ENCODE assay signal across 12 cellular contexts in genomic region chr2:74496997-74497776, GRCh38. TPM values are rescaled to one million over a fixed set of nuclear protein-coding genes. Genes with fewer than 3 reads are reported as not detected.
DNase-seq lines count a peak whose midpoint lies in the region; ATAC-seq, FAIRE-seq and TF ChIP-seq lines count a peak whose summit lies in the region.
"Had no signal": no experiment of that assay in that cellular context is flagged by ENCODE, and none has a peak within 500 bp of the region (broad histone marks: within the 10 kb centered on the region; RNA-seq: fewer than 3 reads in every experiment).

No MANE protein-coding gene starts in this region.

- intact Hi-C loops in activated CD4-positive, alpha-beta T cell treated with anti-CD3 and anti-CD28 coated beads, Interleukin-2, amount 10 ng/mL, durations not matched to agents 24 days and 14 days (cut with micrococcal nuclease), result no loop called here
- intact Hi-C loops in spleen (cut with DNase I; ENCODE audit: low total_unique reads), result no loop called here

- H3K9me3 ChIP-seq in keratinocyte (ENCODE audit: control insufficient read depth, low read depth, low read length) (no peaks in the 10 kb centered on the region), spleen (no peaks in the 10 kb centered on the region)
- H3K9me3 ChIP-seq: vagina had no signal

- peaks cover 18% of the 10 kb centered on the region for H3K4me1 ChIP-seq in keratinocyte (ENCODE audit: control insufficient read depth, extremely low read depth, insufficient read depth, low read length)
- H3K4me1 ChIP-seq in spleen, result peaks cover 24 to 42% (median 35%) of the 10 kb centered on the region in 6 donors

- no peak for FAIRE-seq in keratinocyte (lab: Jason Lieb, UNC)
- FAIRE-seq in GM12892 (lab: Jason Lieb, UNC), result no peak

- H3K79me2 ChIP-seq in keratinocyte (ENCODE audit: control insufficient read depth, insufficient read depth, low read length), result no peaks in the 10 kb centered on the region

- H3K9me3 Mint-ChIP-seq in activated CD4-positive, alpha-beta T cell treated with anti-CD3 and anti-CD28 coated beads, Interleukin-2, amount 10 ng/mL, durations not matched to agents 24 days and 14 days, result no peaks in the 10 kb centered on the region
- no peaks in the 10 kb centered on the region for H3K9me3 Mint-ChIP-seq in activated T-helper 17 cell treated with anti-CD3 and anti-CD28 coated beads, Interleukin-2, amount 50 U/mL, for 72 hours

- H3K4me3 ChIP-seq in keratinocyte (ENCODE audit: control insufficient read depth in 2 of 3, extremely low read depth in 1 of 3, insufficient read depth in 2 of 3, low read depth in 1 of 3, low read length in 3 of 3) (no peak overlapping the region), spleen (peak overlapping the region in 6 of 8 donors; percentile 34 to 68 (median 51))

- no peak overlapping the region for H3K9ac ChIP-seq in keratinocyte (ENCODE audit: control insufficient read depth, extremely low read depth, insufficient read depth, low read length)

- no peak overlapping the region for H3K27ac ChIP-seq in keratinocyte (ENCODE audit: control insufficient read depth, insufficient read depth, low read length)
- no peak overlapping the region for H3K27ac ChIP-seq in spleen
- H3K27ac ChIP-seq: vagina had no signal

- dilution Hi-C loops in keratinocyte (cut with MboI; ENCODE audit: extremely low pct_ligation_motif_present, low sequenced_read_pairs), result no loop called here

- H3K36me3 Mint-ChIP-seq in activated CD4-positive, alpha-beta T cell treated with anti-CD3 and anti-CD28 coated beads, Interleukin-2, amount 10 ng/mL, durations not matched to agents 24 days and 14 days (ENCODE audit: low read depth), result peaks cover 45% of the 10 kb centered on the region
- peaks cover 24% of the 10 kb centered on the region for H3K36me3 Mint-ChIP-seq in activated T-helper 17 cell treated with anti-CD3 and anti-CD28 coated beads, Interleukin-2, amount 50 U/mL, for 72 hours (ENCODE audit: low read depth)

- ATAC-seq in activated T-helper 17 cell treated with anti-CD3 and anti-CD28 coated beads, Interleukin-2, amount 50 U/mL, for 72 hours (replicated peaks), result no peak

- peak overlapping the region; percentile 95 for H3K4me3 Mint-ChIP-seq in activated CD4-positive, alpha-beta T cell treated with anti-CD3 and anti-CD28 coated beads, Interleukin-2, amount 10 ng/mL, durations not matched to agents 24 days and 14 days
- peak overlapping the region; percentile 85 for H3K4me3 Mint-ChIP-seq in activated T-helper 17 cell treated with anti-CD3 and anti-CD28 coated beads, Interleukin-2, amount 50 U/mL, for 72 hours

- peak overlapping the region; percentile 69 for H3K4me2 ChIP-seq in keratinocyte (ENCODE audit: control insufficient read depth, extremely low read depth, insufficient read depth, low read depth, low read length)

- H3K27me3 ChIP-seq in keratinocyte (ENCODE audit: control insufficient read depth, extremely low read depth, insufficient read depth, low read length), result peaks cover 38% of the 10 kb centered on the region
- H3K27me3 ChIP-seq in spleen (replicated peaks in 1 of 7), result peaks cover 9 to 56% (median 34%) of the 10 kb centered on the region in 7 donors

- H3K4me1 Mint-ChIP-seq in activated CD4-positive, alpha-beta T cell treated with anti-CD3 and anti-CD28 coated beads, Interleukin-2, amount 10 ng/mL, durations not matched to agents 24 days and 14 days, result peaks cover 16% of the 10 kb centered on the region
- H3K4me1 Mint-ChIP-seq in activated T-helper 17 cell treated with anti-CD3 and anti-CD28 coated beads, Interleukin-2, amount 50 U/mL, for 72 hours, result peaks cover 11% of the 10 kb centered on the region

- DNase-seq in activated CD4-positive, alpha-beta T cell treated with anti-CD3 and anti-CD28 coated beads, Interleukin-2, amount 10 ng/mL, durations not matched to agents 24 days and 14 days, result no peak
- DNase-seq in activated CD4-positive, alpha-beta T cell treated with anti-CD3 and anti-CD28 coated beads, Interleukin-2, amount 50 U/mL, for 4 hours, result no peak
- no peak for DNase-seq in keratinocyte (ENCODE audit: low read depth, low spot score)
- peak; percentile 30 for DNase-seq in spleen
- DNase-seq in GM12892 (ENCODE audit: insufficient read length), result no peak
- DNase-seq in NCI-H526 treated with DMSO at 0.1 percent for 48 hours (lab: John Stamatoyannopoulos, UW), result no peak
- no peak for DNase-seq in MV-4-11 (lab: John Stamatoyannopoulos, UW)
- DNase-seq: activated gamma-delta T cell, NCI-H1436 treated with DMSO at 0.1 percent for 48 hours had no signal

- 55 to 69% (median 62%) methylated on average over 18 to 19 of the region's 19 CpGs for WGBS in spleen, 5 donors

- TF ChIP-seq POLR2A in spleen (IDR thresholded peaks at IDR 0.05), result no peak
- TF ChIP-seq POLR2A in GM12892 (IDR thresholded peaks at IDR 0.05; ENCODE audit: low read depth, low read length), result no peak

- TF ChIP-seq CTCF in keratinocyte (optimal IDR thresholded peaks at IDR 0.05 in 1 of 3, IDR thresholded peaks at IDR 0.05 in 1 of 3, conservative IDR thresholded peaks at IDR 0.05 in 1 of 3; ENCODE audit: extremely low read depth in 1 of 3, insufficient read depth in 2 of 3, low read length in 3 of 3) (no peak), spleen (IDR thresholded peaks at IDR 0.05 in 8 of 11, conservative IDR thresholded peaks at IDR 0.05 in 3 of 11) (no peak)

- H3K27me3 Mint-ChIP-seq in activated CD4-positive, alpha-beta T cell treated with anti-CD3 and anti-CD28 coated beads, Interleukin-2, amount 10 ng/mL, durations not matched to agents 24 days and 14 days, result peaks cover 38% of the 10 kb centered on the region
- peaks cover 25% of the 10 kb centered on the region for H3K27me3 Mint-ChIP-seq in activated T-helper 17 cell treated with anti-CD3 and anti-CD28 coated beads, Interleukin-2, amount 50 U/mL, for 72 hours

- H3K36me3 ChIP-seq in keratinocyte (ENCODE audit: control insufficient read depth in 2 of 2, extremely low read depth in 1 of 2, insufficient read depth in 2 of 2, low read length in 2 of 2), result peaks cover 12 to 15% of the 10 kb centered on the region in 2 experiments
- peaks cover under 1 to 27% (median 21%) of the 10 kb centered on the region in 6 donors for H3K36me3 ChIP-seq in spleen

- H4K20me1 ChIP-seq in keratinocyte (ENCODE audit: control insufficient read depth, extremely low read depth, insufficient read depth, low read length), result no peaks in the 10 kb centered on the region

- no peak overlapping the region for H3K27ac Mint-ChIP-seq in activated CD4-positive, alpha-beta T cell treated with anti-CD3 and anti-CD28 coated beads, Interleukin-2, amount 10 ng/mL, durations not matched to agents 24 days and 14 days
- no peak overlapping the region for H3K27ac Mint-ChIP-seq in activated T-helper 17 cell treated with anti-CD3 and anti-CD28 coated beads, Interleukin-2, amount 50 U/mL, for 72 hours

- no peaks in the 10 kb centered on the region for H3K9me1 ChIP-seq in keratinocyte (ENCODE audit: control insufficient read depth, extremely low read depth, insufficient read depth, low read length)

- no peak overlapping the region for H2AFZ ChIP-seq in keratinocyte (ENCODE audit: control insufficient read depth, low read length)

RNA-seq across cellular contexts. Expression of gene LBX2, which starts 2.2 kb away (rescaled TPM):
- total RNA-seq in activated CD4-positive, alpha-beta T cell treated with anti-CD3 and anti-CD28 coated beads, Interleukin-2, amount 10 ng/mL, durations not matched to agents 24 days and 14 days, result 0.36 and 0.40 TPM in 2 replicates
- 1 to 10 TPM in 1 of 2 donors, under 1 TPM in 1; 0.39 to 1.3 TPM for total RNA-seq in activated T-helper 17 cell treated with anti-CD3 and anti-CD28 coated beads, Interleukin-2, amount 50 U/mL, for 72 hours
- polyA plus RNA-seq in keratinocyte, result 0.09 to 0.11 TPM (median 0.10 TPM) in 3 replicates
- not detected for polyA plus RNA-seq in keratinocyte (2011; ENCODE audit: low read depth)
- polyA plus RNA-seq in keratinocyte (2011; cell fraction: cytosol; rRNA removed), result 0.07 and 0.26 TPM in 2 replicates
- 0.28 and 0.53 TPM in 2 replicates for polyA plus RNA-seq in keratinocyte (2011; cell fraction: nucleus; rRNA removed)
- polyA plus RNA-seq in keratinocyte (2012; ENCODE audit: low replicate concordance), result 0.09 and 0.44 TPM in 2 replicates
- polyA minus RNA-seq in keratinocyte, result 0.89 TPM in 1 of 3 replicates, not detected in the others
- not detected for polyA minus RNA-seq in keratinocyte (2011; cell fraction: cytosol; rRNA and poly(A)+ RNA removed)
- not detected in 2 replicates for polyA minus RNA-seq in keratinocyte (2011; cell fraction: nucleus; rRNA and poly(A)+ RNA removed)
- 1 to 10 TPM in 3 of 7 donors, under 1 TPM in 4; 0.52 to 2.7 (median 0.89) TPM for total RNA-seq in spleen
- 1 to 10 TPM in 1 of 3 donors, under 1 TPM in 2; 0.50 to 1.8 (median 0.93) TPM for polyA plus RNA-seq in spleen
- polyA plus RNA-seq in GM12892 (2012; ENCODE audit: missing spikeins), result 0.55 TPM
- total RNA-seq: vagina had no signal

RNA-seq across cellular contexts. Expression of gene PCGF1, which starts 10.3 kb away (rescaled TPM):
- 43.3 and 45.8 TPM in 2 replicates for total RNA-seq in activated CD4-positive, alpha-beta T cell treated with anti-CD3 and anti-CD28 coated beads, Interleukin-2, amount 10 ng/mL, durations not matched to agents 24 days and 14 days
- 10 to 100 TPM; 22.0 to 32.8 TPM for total RNA-seq in activated T-helper 17 cell treated with anti-CD3 and anti-CD28 coated beads, Interleukin-2, amount 50 U/mL, for 72 hours
- polyA plus RNA-seq in keratinocyte (29.1 to 42.2 TPM (median 33.6 TPM) in 3 replicates), spleen (10 to 100 TPM in 2 of 3 donors, 1 to 10 TPM in 1; 9.6 to 11.8 (median 11.6) TPM)
- 11.9 TPM for polyA plus RNA-seq in keratinocyte (2011; ENCODE audit: low read depth)
- 33.7 and 37.3 TPM in 2 replicates for polyA plus RNA-seq in keratinocyte (2011; cell fraction: cytosol; rRNA removed)
- 37.5 and 60.1 TPM in 2 replicates for polyA plus RNA-seq in keratinocyte (2011; cell fraction: nucleus; rRNA removed)
- polyA plus RNA-seq in keratinocyte (2012; ENCODE audit: low replicate concordance), result 25.2 and 38.6 TPM in 2 replicates
- polyA minus RNA-seq in keratinocyte, result 31.6 to 65.7 TPM (median 37.2 TPM) in 3 replicates
- polyA minus RNA-seq in keratinocyte (2011; cell fraction: cytosol; rRNA and poly(A)+ RNA removed), result 43.2 TPM
- polyA minus RNA-seq in keratinocyte (2011; cell fraction: nucleus; rRNA and poly(A)+ RNA removed), result 9.6 and 10.9 TPM in 2 replicates
- 10 to 100 TPM; 12.7 to 20.4 (median 14.7) TPM for total RNA-seq in spleen
- 17.5 TPM for polyA plus RNA-seq in GM12892 (2012; ENCODE audit: missing spikeins)

RNA-seq across cellular contexts. Expression of gene TTC31, which starts 14.3 kb away (rescaled TPM):
- total RNA-seq in activated CD4-positive, alpha-beta T cell treated with anti-CD3 and anti-CD28 coated beads, Interleukin-2, amount 10 ng/mL, durations not matched to agents 24 days and 14 days, result 27.1 and 31.5 TPM in 2 replicates
- 10 to 100 TPM; 27.2 to 32.4 TPM for total RNA-seq in activated T-helper 17 cell treated with anti-CD3 and anti-CD28 coated beads, Interleukin-2, amount 50 U/mL, for 72 hours
- polyA plus RNA-seq in keratinocyte, result 16.8 to 18.2 TPM (median 17.7 TPM) in 3 replicates
- polyA plus RNA-seq in keratinocyte (2011; ENCODE audit: low read depth), result 4.4 TPM
- polyA plus RNA-seq in keratinocyte (2011; cell fraction: cytosol; rRNA removed), result 11.3 TPM in 2 replicates
- polyA plus RNA-seq in keratinocyte (2011; cell fraction: nucleus; rRNA removed), result 47.0 and 54.2 TPM in 2 replicates
- polyA plus RNA-seq in keratinocyte (2012; ENCODE audit: low replicate concordance), result 9.2 and 14.7 TPM in 2 replicates
- polyA minus RNA-seq in keratinocyte, result 14.8 to 18.3 TPM (median 15.2 TPM) in 3 replicates
- 10.7 TPM for polyA minus RNA-seq in keratinocyte (2011; cell fraction: cytosol; rRNA and poly(A)+ RNA removed)
- 11.4 and 15.8 TPM in 2 replicates for polyA minus RNA-seq in keratinocyte (2011; cell fraction: nucleus; rRNA and poly(A)+ RNA removed)
- 10 to 100 TPM; 34.3 to 51.3 (median 38.3) TPM for total RNA-seq in spleen
- polyA plus RNA-seq in spleen, result 10 to 100 TPM; 15.7 to 26.7 (median 21.6) TPM
- 17.8 TPM for polyA plus RNA-seq in GM12892 (2012; ENCODE audit: missing spikeins)

RNA-seq across cellular contexts. Expression of gene CCDC142, which starts 14.4 kb away (rescaled TPM):
- 26.5 and 26.9 TPM in 2 replicates for total RNA-seq in activated CD4-positive, alpha-beta T cell treated with anti-CD3 and anti-CD28 coated beads, Interleukin-2, amount 10 ng/mL, durations not matched to agents 24 days and 14 days
- 10 to 100 TPM; 25.4 to 26.3 TPM for total RNA-seq in activated T-helper 17 cell treated with anti-CD3 and anti-CD28 coated beads, Interleukin-2, amount 50 U/mL, for 72 hours
- polyA plus RNA-seq in keratinocyte (4.7 to 6.7 TPM (median 5.8 TPM) in 3 replicates), spleen (1 to 10 TPM; 2.8 to 9.3 (median 3.4) TPM)
- 0.50 TPM for polyA plus RNA-seq in keratinocyte (2011; ENCODE audit: low read depth)
- 1.5 and 2.1 TPM in 2 replicates for polyA plus RNA-seq in keratinocyte (2011; cell fraction: cytosol; rRNA removed)
- 21.2 and 21.8 TPM in 2 replicates for polyA plus RNA-seq in keratinocyte (2011; cell fraction: nucleus; rRNA removed)
- 2.6 and 4.7 TPM in 2 replicates for polyA plus RNA-seq in keratinocyte (2012; ENCODE audit: low replicate concordance)
- 15.5 to 16.9 TPM (median 16.4 TPM) in 3 replicates for polyA minus RNA-seq in keratinocyte
- polyA minus RNA-seq in keratinocyte (2011; cell fraction: cytosol; rRNA and poly(A)+ RNA removed), result 2.9 TPM
- polyA minus RNA-seq in keratinocyte (2011; cell fraction: nucleus; rRNA and poly(A)+ RNA removed), result 10.6 and 10.9 TPM in 2 replicates
- total RNA-seq in spleen, result 10 to 100 TPM; 22.2 to 59.4 (median 31.6) TPM
- 7.3 TPM for polyA plus RNA-seq in GM12892 (2012; ENCODE audit: missing spikeins)

RNA-seq across cellular contexts. Expression of gene TLX2, which starts 17.1 kb away (rescaled TPM):
- 0.54 and 0.70 TPM in 2 replicates for total RNA-seq in activated CD4-positive, alpha-beta T cell treated with anti-CD3 and anti-CD28 coated beads, Interleukin-2, amount 10 ng/mL, durations not matched to agents 24 days and 14 days
- 1 to 10 TPM in 1 of 2 donors, under 1 TPM in 1; 0.39 to 1.4 TPM for total RNA-seq in activated T-helper 17 cell treated with anti-CD3 and anti-CD28 coated beads, Interleukin-2, amount 50 U/mL, for 72 hours
- polyA plus RNA-seq in keratinocyte (not detected in 3 replicates), spleen (under 1 TPM in 2 of 3 donors, not detected in 1; 0.04 to 0.05 TPM)
- not detected for polyA plus RNA-seq in keratinocyte (2011; ENCODE audit: low read depth)
- polyA plus RNA-seq in keratinocyte (2011; cell fraction: cytosol; rRNA removed), result not detected in 2 replicates
- polyA plus RNA-seq in keratinocyte (2011; cell fraction: nucleus; rRNA removed), result not detected in 2 replicates
- polyA plus RNA-seq in keratinocyte (2012; ENCODE audit: low replicate concordance), result 0.35 TPM in 1 of 2 replicates, not detected in the other
- not detected in 3 replicates for polyA minus RNA-seq in keratinocyte
- not detected for polyA minus RNA-seq in keratinocyte (2011; cell fraction: cytosol; rRNA and poly(A)+ RNA removed)
- not detected in 2 replicates for polyA minus RNA-seq in keratinocyte (2011; cell fraction: nucleus; rRNA and poly(A)+ RNA removed)
- total RNA-seq in spleen, result not detected
- not detected for polyA plus RNA-seq in GM12892 (2012; ENCODE audit: missing spikeins)
- total RNA-seq: mesenteric fat pad had no signal

Comparison
In these comparisons a context has a peak if more than half of its experiments do, and no peak if none do; other contexts are left out.
1. H3K4me3 ChIP-seq: peak in spleen (6 of 8); none in keratinocyte (0 of 3).